In the genomic region with DNA sequence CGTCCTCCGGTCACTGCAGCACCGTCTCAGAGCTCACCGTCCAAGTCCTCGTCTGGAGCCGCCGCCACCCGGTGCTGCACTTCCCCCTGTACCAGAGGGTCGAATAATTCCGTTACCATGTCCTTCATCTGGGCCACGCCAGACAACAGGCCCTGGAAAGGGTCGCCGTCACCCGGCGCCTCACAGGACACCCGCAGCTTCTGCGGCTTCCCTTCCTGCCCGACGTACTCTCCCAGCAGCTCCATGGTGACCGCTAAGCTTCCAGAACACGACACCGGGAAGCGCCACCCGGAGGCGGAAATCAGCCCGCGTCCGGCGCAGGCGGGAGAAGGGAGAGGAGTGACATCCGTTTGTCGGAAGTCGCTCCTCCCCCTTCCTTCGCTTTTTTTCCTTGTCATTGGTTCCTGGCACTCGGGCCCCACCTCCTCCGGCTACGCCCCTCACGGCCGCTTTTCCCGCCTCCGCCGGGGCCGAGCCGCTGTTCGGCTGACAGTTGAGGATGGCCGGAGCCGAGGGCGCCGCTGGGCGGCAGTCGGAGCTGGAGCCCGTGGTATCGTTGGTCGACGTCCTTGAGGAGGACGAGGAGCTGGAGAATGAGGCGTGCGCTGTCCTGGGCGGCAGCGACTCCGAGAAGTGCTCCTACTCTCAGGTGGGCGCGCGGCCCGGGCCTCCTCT, we compare ENCODE assay signal across 8 cellular contexts. TPM values are rescaled to one million over a fixed set of nuclear protein-coding genes. Genes with fewer than 3 reads are reported as not detected.
DNase-seq lines count a peak whose midpoint lies in the region; TF ChIP-seq lines count a peak whose summit lies in the region.

A gene with protein sequence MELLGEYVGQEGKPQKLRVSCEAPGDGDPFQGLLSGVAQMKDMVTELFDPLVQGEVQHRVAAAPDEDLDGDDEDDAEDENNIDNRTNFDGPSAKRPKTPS (minus strand): TSS at position 273 of the 675 bp plus-strand sequence. CDS start 28 bp downstream, at position 245.
A gene with protein sequence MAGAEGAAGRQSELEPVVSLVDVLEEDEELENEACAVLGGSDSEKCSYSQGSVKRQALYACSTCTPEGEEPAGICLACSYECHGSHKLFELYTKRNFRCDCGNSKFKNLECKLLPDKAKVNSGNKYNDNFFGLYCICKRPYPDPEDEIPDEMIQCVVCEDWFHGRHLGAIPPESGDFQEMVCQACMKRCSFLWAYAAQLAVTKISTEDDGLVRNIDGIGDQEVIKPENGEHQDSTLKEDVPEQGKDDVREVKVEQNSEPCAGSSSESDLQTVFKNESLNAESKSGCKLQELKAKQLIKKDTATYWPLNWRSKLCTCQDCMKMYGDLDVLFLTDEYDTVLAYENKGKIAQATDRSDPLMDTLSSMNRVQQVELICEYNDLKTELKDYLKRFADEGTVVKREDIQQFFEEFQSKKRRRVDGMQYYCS (plus strand): TSS at position 464 of the 675 bp plus-strand sequence. CDS start 36 bp downstream, at position 500.

- peaks cover 17% of the 10 kb centered on the region for H3K4me1 ChIP-seq in effector memory CD4-positive, alpha-beta T cell (ENCODE audit: control insufficient read depth, insufficient read depth, low read length, poor library complexity, severe bottlenecking)

- DNase-seq in COR-L47 (lab: John Stamatoyannopoulos, UW) (peak; percentile 99), GM20000 (ENCODE audit: low spot score) (peak; percentile 92), HT-29 (ENCODE audit: low spot score) (peak; percentile 93), NOMO-1 (lab: John Stamatoyannopoulos, UW; ENCODE audit: unreplicated experiment in 2 of 2) (peak; percentile 94 to 96), medulla oblongata (ENCODE audit: extremely low spot score) (peak; percentile 98)
- DNase-seq in effector memory CD4-positive, alpha-beta T cell: peak; percentile 77 to 86 (median 83)
- DNase-seq in stimulated activated CD8-positive, alpha-beta memory T cell treated with anti-CD3 and anti-CD28 coated beads, Interleukin-12 subunit alpha, Interleukin-12 subunit beta, amount 100 ng/mL, for 1 hour (ENCODE audit: low read depth): peak; percentile 77

- H3K9me3 ChIP-seq in effector memory CD4-positive, alpha-beta T cell (ENCODE audit: control insufficient read depth, low read length): no peaks in the 10 kb centered on the region

- POLR2A ChIA-PET in activated CD8-positive, alpha-beta memory T cell treated with anti-CD3 and anti-CD28 coated beads for 36 hours (lab: Charles Lee): interaction anchor here (0.8 to 2.8 kb wide), 3 partner anchors 22 to 124 kb away, joined by 3 to 27 read pairs (median 4); a partner anchor contains a TSS

- CTCF ChIA-PET in activated CD8-positive, alpha-beta memory T cell treated with anti-CD3 and anti-CD28 coated beads for 36 hours (lab: Charles Lee): interaction anchor here (0.6 to 1.6 kb wide), 9 partner anchors 9 to 93 kb away, joined by 3 to 7 read pairs (median 4); a partner anchor contains a TSS

- TF ChIP-seq CTCF in GM20000 (IDR thresholded peaks at IDR 0.05; ENCODE audit: extremely low read depth, missing control alignments): peak; percentile 5

- no peaks in the 10 kb centered on the region for H3K27me3 ChIP-seq in effector memory CD4-positive, alpha-beta T cell (replicated peaks; ENCODE audit: control insufficient read depth, insufficient read depth, low read length, poor library complexity, severe bottlenecking)

- peaks cover under 1% of the 10 kb centered on the region for H3K36me3 ChIP-seq in effector memory CD4-positive, alpha-beta T cell (ENCODE audit: control insufficient read depth, insufficient read depth, low read length)

- H3K4me3 ChIP-seq in effector memory CD4-positive, alpha-beta T cell (ENCODE audit: insufficient read depth, low read depth, low read length, poor library complexity, severe bottlenecking): peak within 1 kb of the TSS; percentile 89

- H3K27ac ChIP-seq in effector memory CD4-positive, alpha-beta T cell (ENCODE audit: insufficient read depth, low read length, poor library complexity, severe bottlenecking): peak within 1 kb of the TSS; percentile 75

RNA-seq across cellular contexts. Expression of the first gene that starts in this region (rescaled TPM):
- total RNA-seq in HT-29 (2014; rRNA removed; shearing (Covaris generic)): 15.5 and 20.0 TPM in 2 replicates
- 10 to 100 TPM; 19.9 to 20.1 TPM for total RNA-seq in activated CD8-positive, alpha-beta memory T cell treated with anti-CD3 and anti-CD28 coated beads for 36 hours

RNA-seq across cellular contexts. Expression of the second gene that starts in this region (rescaled TPM):
- total RNA-seq in HT-29 (2014; rRNA removed; shearing (Covaris generic)): 36.7 and 55.8 TPM in 2 replicates
- 10 to 100 TPM; 37.7 to 41.3 TPM for total RNA-seq in activated CD8-positive, alpha-beta memory T cell treated with anti-CD3 and anti-CD28 coated beads for 36 hours

Comparison
In these comparisons a context has a peak if more than half of its experiments do, and no peak if none do; other contexts are left out.
1. Peak in every context shown above with its lines: DNase-seq, H3K4me3 ChIP-seq and H3K27ac ChIP-seq.